Comparison of ENCODE assay signal across 18 cellular contexts in the genomic region with DNA sequence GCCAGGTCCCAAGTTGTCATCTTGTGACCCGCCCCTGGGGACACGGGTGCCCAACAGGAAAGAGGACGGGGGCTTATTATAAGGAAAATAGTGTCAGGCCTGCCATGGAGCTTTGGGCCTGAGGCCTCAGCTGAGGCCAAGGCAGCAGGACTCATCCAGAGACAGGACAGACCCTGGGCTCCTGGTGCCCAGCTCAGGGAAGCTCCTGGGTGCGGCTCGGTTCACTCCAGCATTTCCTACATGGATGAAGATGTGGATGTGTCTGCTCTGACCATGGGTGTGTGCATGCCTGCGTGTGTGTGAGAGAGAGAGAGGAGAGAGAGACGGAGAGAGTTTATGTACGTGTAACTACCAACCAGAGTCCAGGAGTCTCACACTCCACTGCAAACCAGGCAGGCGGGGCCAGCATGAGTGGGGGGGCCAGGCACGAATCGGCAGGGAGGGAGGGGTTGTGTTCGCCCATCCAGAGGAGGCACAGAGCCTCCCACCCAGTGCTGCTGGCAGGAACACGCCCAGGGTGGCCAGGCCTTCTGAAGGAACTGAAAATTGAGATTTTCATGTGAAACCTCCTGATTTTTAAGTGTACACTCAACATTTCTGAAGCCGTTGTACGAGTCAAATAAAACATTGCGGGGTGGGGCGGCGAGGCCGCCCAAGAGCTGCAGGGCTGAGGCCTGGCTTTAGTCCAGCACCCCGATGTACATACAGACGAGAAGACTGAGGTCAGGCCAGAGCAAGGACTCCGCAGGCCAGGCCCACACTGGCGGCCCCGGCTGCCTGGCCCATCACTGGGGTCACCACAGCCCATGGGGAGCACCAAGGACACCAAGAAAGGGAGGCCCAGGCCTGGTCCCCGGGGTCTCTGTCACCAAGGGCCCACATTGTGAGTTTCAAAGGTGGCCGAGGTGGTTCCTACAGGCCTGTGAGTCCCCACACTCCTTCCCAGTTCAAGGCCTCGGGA.
DNase-seq lines count a peak whose midpoint lies in the region; ATAC-seq and TF ChIP-seq lines count a peak whose summit lies in the region.
"Had no signal": no experiment of that assay in that cellular context is flagged by ENCODE, and none has a peak within 500 bp of the region (broad histone marks: within the 10 kb centered on the region; RNA-seq: fewer than 3 reads in every experiment).

No MANE protein-coding gene starts in this region.

- no peaks in the 10 kb centered on the region for H3K4me1 Mint-ChIP-seq in activated B cell treated with CpG ODN at 0.5 μM for 24 hours
- H3K4me1 Mint-ChIP-seq: natural killer cell had no signal

- peak; percentile 48 for DNase-seq in H7
- peak; percentile 8 for DNase-seq in activated B cell treated with CpG ODN at 0.5 μM for 24 hours
- DNase-seq in left lobe of liver (ENCODE audit: low spot score), result peak; percentile 44
- DNase-seq in NCI-H774 (lab: John Stamatoyannopoulos, UW), result no peak
- no peak for DNase-seq in NCI-H226
- DNase-seq: activated CD4-positive, alpha-beta T cell treated with anti-CD3 and anti-CD28 coated beads for 48 hours; BE2C; GDM1; GOT3; mammary epithelial cell; NCI-H146; NCI-H345; substantia nigra; T-helper 9 cell had no signal

- CTCF ChIA-PET in activated B cell treated with CpG ODN at 0.5 μM for 24 hours (lab: Charles Lee), result no interaction called here

- no peaks in the 10 kb centered on the region for H3K27me3 ChIP-seq in H7 (ENCODE audit: control insufficient read depth, insufficient read depth, low read length)
- H3K27me3 ChIP-seq: BE2C, SJSA1 had no signal

- H3K4me3 ChIP-seq in H7 (ENCODE audit: insufficient read depth, low read depth, low read length) (no peak overlapping the region), skin epidermis (no peak overlapping the region)
- H3K4me3 ChIP-seq: SJSA1 had no signal

- no peak overlapping the region for H3K4me3 Mint-ChIP-seq in activated B cell treated with CpG ODN at 0.5 μM for 24 hours
- H3K4me3 Mint-ChIP-seq: natural killer cell had no signal

- H3K36me3 ChIP-seq in H7 (replicated peaks; ENCODE audit: control insufficient read depth, insufficient read depth, low read length), result no peaks in the 10 kb centered on the region
- H3K36me3 ChIP-seq: BE2C, SJSA1 had no signal

- ATAC-seq in activated B cell treated with CpG ODN at 0.5 μM for 24 hours (ENCODE audit: low read depth) (no peak), left lobe of liver (no peak), GM18861 (IDR thresholded peaks at IDR 0.05; ENCODE audit: unreplicated experiment) (no peak)

- POLR2A ChIA-PET in activated B cell treated with CpG ODN at 0.5 μM for 24 hours (lab: Charles Lee), result no interaction called here

- H3K27me3 Mint-ChIP-seq in activated B cell treated with CpG ODN at 0.5 μM for 24 hours, result no peaks in the 10 kb centered on the region

- no peak for TF ChIP-seq CTCF in activated B cell treated with CpG ODN at 0.5 μM for 24 hours (IDR thresholded peaks at IDR 0.05)

- H3K27ac Mint-ChIP-seq in activated B cell treated with CpG ODN at 0.5 μM for 24 hours, result no peak overlapping the region
- H3K27ac Mint-ChIP-seq: natural killer cell had no signal

- H3K27ac ChIP-seq in skin epidermis, result peak overlapping the region in 11 of 21 experiments; percentile 23 to 74 (median 60)
- H3K27ac ChIP-seq: SJSA1 had no signal

- intact Hi-C loops in activated B cell treated with CpG ODN at 0.5 μM for 24 hours (cut with micrococcal nuclease), result no loop called here

- no peaks in the 10 kb centered on the region for H3K36me3 Mint-ChIP-seq in activated B cell treated with CpG ODN at 0.5 μM for 24 hours (ENCODE audit: low read depth)
- H3K36me3 Mint-ChIP-seq: natural killer cell had no signal

- H3K9me3 Mint-ChIP-seq in activated B cell treated with CpG ODN at 0.5 μM for 24 hours, result no peaks in the 10 kb centered on the region
- H3K9me3 Mint-ChIP-seq: natural killer cell had no signal

Comparison
In these comparisons a context has a peak if more than half of its experiments do, and no peak if none do; other contexts are left out.
1. DNase-seq: peak in H7 (single experiment), activated B cell treated with CpG ODN at 0.5 μM for 24 hours (single experiment) and left lobe of liver (single experiment); none in NCI-H774 (single experiment) and NCI-H226 (single experiment).